Comparison of ENCODE assay signal across 10 cellular contexts in genomic region chr3:94303897-94304296, GRCh38.
A peak's percentile ranks its signal among the peaks of the same experiment; 100 is the strongest.
DNase-seq lines count a peak whose midpoint lies in the region; ATAC-seq and TF ChIP-seq lines count a peak whose summit lies in the region.
"Had no signal": no experiment of that assay in that cellular context is flagged by ENCODE, and none has a peak within 500 bp of the region (broad histone marks: within the 10 kb centered on the region; RNA-seq: fewer than 3 reads in every experiment).

No MANE protein-coding gene starts in this region.

- ATAC-seq in HG03469 (IDR thresholded peaks at IDR 0.05; ENCODE audit: unreplicated experiment), result no peak

- H3K27me3 ChIP-seq in hepatocyte, result no peaks in the 10 kb centered on the region
- no peaks in the 10 kb centered on the region for H3K27me3 ChIP-seq in smooth muscle cell (ENCODE audit: low read depth)
- H3K27me3 ChIP-seq in spleen (replicated peaks in 1 of 7), result no peaks in the 10 kb centered on the region

- WGBS in hepatocyte (ENCODE audit: low lambda C conversion rate, missing lambda C conversion rate), result 35% methylated on average over 3 of the region's 3 CpGs
- WGBS in smooth muscle cell (ENCODE audit: low lambda C conversion rate), result 39% methylated on average over 3 of the region's 3 CpGs
- WGBS in spleen, 5 donors, result 71 to 85% (median 79%) methylated on average over 3 of the region's 3 CpGs

- intact Hi-C loops in spleen (cut with DNase I; ENCODE audit: low total_unique reads), result no loop called here

- DNase-seq in HS-27A (ENCODE audit: low read depth), result peak; percentile 48
- DNase-seq in astrocyte of the cerebellum (ENCODE audit: low read depth), result peak; percentile 36
- peak; percentile 13 for DNase-seq in hepatocyte (ENCODE audit: low spot score)
- DNase-seq in smooth muscle cell (lab: John Stamatoyannopoulos, UW; ENCODE audit: unreplicated experiment), result no peak
- DNase-seq in NCI-H1930 (lab: John Stamatoyannopoulos, UW), result no peak
- no peak for DNase-seq in NCI-H69 (lab: John Stamatoyannopoulos, UW)
- no peak for DNase-seq in spleen
- DNase-seq: activated naive CD8-positive, alpha-beta T cell treated with anti-CD3 and anti-CD28 coated beads, Interleukin-2, amount 10 ng/mL, durations not matched to agents 7 days and 5 days; NCI-H2081 had no signal

- H3K9ac ChIP-seq in smooth muscle cell (ENCODE audit: low read depth), result no peak overlapping the region

- peaks cover 28% of the 10 kb centered on the region for H3K4me1 ChIP-seq in hepatocyte (ENCODE audit: insufficient read depth)
- H3K4me1 ChIP-seq in smooth muscle cell (ENCODE audit: low read depth), result peaks cover 20% of the 10 kb centered on the region
- H3K4me1 ChIP-seq in spleen, result peaks cover 0 to 10% (median 0%) of the 10 kb centered on the region in 6 donors

- no peak for TF ChIP-seq POLR2A in spleen (IDR thresholded peaks at IDR 0.05)

- H3K9me3 ChIP-seq in hepatocyte (ENCODE audit: low read depth), result no peaks in the 10 kb centered on the region
- H3K9me3 ChIP-seq in smooth muscle cell (replicated peaks; ENCODE audit: low read depth), result no peaks in the 10 kb centered on the region
- no peaks in the 10 kb centered on the region for H3K9me3 ChIP-seq in spleen

- no peaks in the 10 kb centered on the region for H4K20me1 ChIP-seq in hepatocyte (ENCODE audit: insufficient read depth, poor library complexity, severe bottlenecking)
- no peaks in the 10 kb centered on the region for H4K20me1 ChIP-seq in smooth muscle cell (ENCODE audit: low read depth)

- in situ Hi-C loops in astrocyte of the cerebellum (cut with HindIII; ENCODE audit: low sequenced_read_pairs), result no loop called here

- TF ChIP-seq CTCF in astrocyte of the cerebellum (IDR thresholded peaks at IDR 0.05; ENCODE audit: low read depth, low read length, missing control alignments) (peak; percentile 22), hepatocyte (IDR thresholded peaks at IDR 0.05; ENCODE audit: poor library complexity) (peak; percentile 40), smooth muscle cell (IDR thresholded peaks at IDR 0.05; ENCODE audit: borderline replicate concordance, insufficient read depth, poor library complexity, severe bottlenecking) (no peak), spleen (IDR thresholded peaks at IDR 0.05 in 8 of 11, conservative IDR thresholded peaks at IDR 0.05 in 3 of 11) (no peak)

- H3K79me2 ChIP-seq in hepatocyte (no peaks in the 10 kb centered on the region), smooth muscle cell (ENCODE audit: low read depth) (no peaks in the 10 kb centered on the region)

- H3F3A ChIP-seq in smooth muscle cell (ENCODE audit: low read depth), result no peaks in the 10 kb centered on the region

- H2AFZ ChIP-seq in hepatocyte (no peak overlapping the region), smooth muscle cell (ENCODE audit: low read depth) (no peak overlapping the region)

- no peaks in the 10 kb centered on the region for H3K9me2 ChIP-seq in hepatocyte (replicated peaks; ENCODE audit: insufficient read depth)

- no peak overlapping the region for H3K4me2 ChIP-seq in hepatocyte
- peak overlapping the region; percentile 35 for H3K4me2 ChIP-seq in smooth muscle cell

- no peak overlapping the region for H3K27ac ChIP-seq in hepatocyte
- no peak overlapping the region for H3K27ac ChIP-seq in smooth muscle cell (ENCODE audit: low read depth)
- H3K27ac ChIP-seq in spleen, result no peak overlapping the region

- H3K4me3 ChIP-seq in astrocyte of the cerebellum (ENCODE audit: low read depth, low read length) (no peak overlapping the region), hepatocyte (no peak overlapping the region), smooth muscle cell (no peak overlapping the region), spleen (no peak overlapping the region)

- H3K36me3 ChIP-seq in hepatocyte (replicated peaks; ENCODE audit: insufficient read depth, low read depth) (no peaks in the 10 kb centered on the region), smooth muscle cell (ENCODE audit: low read depth) (no peaks in the 10 kb centered on the region), spleen (no peaks in the 10 kb centered on the region)

Comparison
In these comparisons a context has a peak if more than half of its experiments do, and no peak if none do; other contexts are left out.
1. DNase-seq: peak in HS-27A (single experiment), astrocyte of the cerebellum (single experiment) and hepatocyte (single experiment); none in smooth muscle cell (single experiment), NCI-H1930 (0 of 2), NCI-H69 (single experiment) and spleen (single experiment).
2. CTCF ChIP-seq: peak in astrocyte of the cerebellum (single experiment) and hepatocyte (single experiment); none in smooth muscle cell (single experiment) and spleen (0 of 11).